In genomic region chr10:3917392-3917791, GRCh38 we compare ENCODE assay signal across 1 cellular context.
A peak's percentile ranks its signal among the peaks of the same experiment; 100 is the strongest.
TF ChIP-seq lines count a peak whose summit lies in the region.

No MANE protein-coding gene starts in this region.

TF ChIP-seq in K562, 482 proteins besides CTCF, POLR2A, EP300 and RAD21:
- TF ChIP-seq ZBTB40 (IDR thresholded peaks at IDR 0.05) = peak; percentile 89
- TF ChIP-seq ZBTB40 (CRISPR knock-in tag; IDR thresholded peaks at IDR 0.05) = peak; percentile 67
